Comparison of ENCODE assay signal across 8 cellular contexts in genomic region chr14:105351920-105352871, GRCh38. TPM values are rescaled to one million over a fixed set of nuclear protein-coding genes. Genes with fewer than 3 reads are reported as not detected.
DNase-seq lines count a peak whose midpoint lies in the region; ATAC-seq and TF ChIP-seq lines count a peak whose summit lies in the region.

No MANE protein-coding gene starts in this region.

- WGBS in endodermal cell (ENCODE audit: insufficient coverage in 1 of 2, insufficient read length in 1 of 2), 2 experiments: 61 to 70% methylated on average over 9 to 25 of the region's 27 CpGs

- H3K27ac Mint-ChIP-seq in endodermal cell: peak overlapping the region; percentile 84
- peak overlapping the region; percentile 85 for H3K27ac Mint-ChIP-seq in mesothelial cell of epicardium

- H3K4me3 Mint-ChIP-seq in endodermal cell (no peak overlapping the region), mesothelial cell of epicardium (no peak overlapping the region)

- peaks cover 2% of the 10 kb centered on the region for H3K4me1 Mint-ChIP-seq in endodermal cell
- peaks cover 2% of the 10 kb centered on the region for H3K4me1 Mint-ChIP-seq in mesothelial cell of epicardium

- DNase-seq in HuH-7 (ENCODE audit: low spot score) (peak; percentile 98), NT2/D1 (ENCODE audit: low read depth, low spot score) (peak; percentile 71), endodermal cell (peak; percentile 97), mesothelial cell of epicardium (ENCODE audit: low spot score in 2 of 2, unreplicated experiment in 2 of 2) (peak; percentile 64 to 89)
- peak; percentile 75 to 76 for DNase-seq in activated CD8-positive, alpha-beta memory T cell treated with anti-CD3 and anti-CD28 coated beads for 4 hours (ENCODE audit: low read depth in 2 of 2)
- peak; percentile 77 to 78 for DNase-seq in stimulated activated CD8-positive, alpha-beta memory T cell treated with anti-CD3 and anti-CD28 coated beads, Interleukin-2, amount 100 ng/mL, for 1 hour (ENCODE audit: low read depth in 2 of 2)

- H3K27me3 ChIP-seq in NT2/D1 (ENCODE audit: insufficient read depth, insufficient read length) (no peaks in the 10 kb centered on the region), endodermal cell (ENCODE audit: control insufficient read depth, insufficient read depth, low read length, poor library complexity, severe bottlenecking) (no peaks in the 10 kb centered on the region)

- H3K4me3 ChIP-seq in NT2/D1 (ENCODE audit: insufficient read length, low read depth) (no peak overlapping the region), endodermal cell (ENCODE audit: low read length) (no peak overlapping the region)

- H3K27ac ChIP-seq in endodermal cell (ENCODE audit: low read depth, low read length): no peak overlapping the region

- H3K36me3 Mint-ChIP-seq in endodermal cell (ENCODE audit: low read depth) (peaks cover 3% of the 10 kb centered on the region), mesothelial cell of epicardium (no peaks in the 10 kb centered on the region)

- TF ChIP-seq CTCF in GM12874 (IDR thresholded peaks at IDR 0.05; ENCODE audit: insufficient read depth, low read depth, low read length): peak; percentile 85
- peak; percentile 92 for TF ChIP-seq CTCF in endodermal cell (conservative IDR thresholded peaks at IDR 0.05)
- peak; percentile 79 for TF ChIP-seq CTCF in mesothelial cell of epicardium (IDR thresholded peaks at IDR 0.05; ENCODE audit: unreplicated experiment)

- ATAC-seq in HG03460 (IDR thresholded peaks at IDR 0.05; ENCODE audit: unreplicated experiment): no peak

- peaks cover 6% of the 10 kb centered on the region for H3K4me1 ChIP-seq in NT2/D1 (ENCODE audit: insufficient read depth, insufficient read length)
- H3K4me1 ChIP-seq in endodermal cell (ENCODE audit: control insufficient read depth, insufficient read depth, low read length): no peaks in the 10 kb centered on the region

- H3K9me3 ChIP-seq in NT2/D1 (ENCODE audit: insufficient read depth, low read length) (no peaks in the 10 kb centered on the region), endodermal cell (ENCODE audit: control insufficient read depth, low read length) (no peaks in the 10 kb centered on the region)

- H3K27me3 Mint-ChIP-seq in endodermal cell (ENCODE audit: insufficient read depth): no peaks in the 10 kb centered on the region
- no peaks in the 10 kb centered on the region for H3K27me3 Mint-ChIP-seq in mesothelial cell of epicardium (ENCODE audit: low read depth)

- no peaks in the 10 kb centered on the region for H3K9me3 Mint-ChIP-seq in endodermal cell
- H3K9me3 Mint-ChIP-seq in mesothelial cell of epicardium: no peaks in the 10 kb centered on the region

- H3K36me3 ChIP-seq in NT2/D1 (ENCODE audit: insufficient read depth, insufficient read length, low read length) (no peaks in the 10 kb centered on the region), endodermal cell (ENCODE audit: control insufficient read depth, insufficient read depth, low read length) (no peaks in the 10 kb centered on the region)

- H3K9ac ChIP-seq in NT2/D1 (ENCODE audit: insufficient read length, low read depth): no peak overlapping the region
- no peak overlapping the region for H3K9ac ChIP-seq in endodermal cell (ENCODE audit: extremely low read depth, low read length, poor library complexity, severe bottlenecking)

RNA-seq across cellular contexts. Expression of gene PACS2, which starts 37.6 kb away (rescaled TPM):
- total RNA-seq in endodermal cell (100 to 1,000 TPM; 117 to 121 TPM), mesothelial cell of epicardium (135 to 147 TPM (median 138 TPM) in 3 replicates)
- 83.2 TPM for polyA plus RNA-seq in endodermal cell (2013, experiment 1 of 2)
- polyA plus RNA-seq in endodermal cell (2013, experiment 2 of 2): 79.9 TPM

RNA-seq across cellular contexts. Expression of gene TEX22, which starts 46.1 kb away (rescaled TPM):
- total RNA-seq in endodermal cell (1 to 10 TPM; 1.9 to 3.5 TPM), mesothelial cell of epicardium (3.5 to 4.8 TPM (median 4.5 TPM) in 3 replicates)
- polyA plus RNA-seq in endodermal cell (2013, experiment 1 of 2): 0.57 TPM
- 1.2 TPM for polyA plus RNA-seq in endodermal cell (2013, experiment 2 of 2)

RNA-seq across cellular contexts. Expression of gene BRF1, which starts 51.4 kb away (rescaled TPM):
- 10 to 100 TPM; 37.0 to 44.5 TPM for total RNA-seq in endodermal cell
- polyA plus RNA-seq in endodermal cell (2013, experiment 1 of 2): 23.9 TPM
- 21.8 TPM for polyA plus RNA-seq in endodermal cell (2013, experiment 2 of 2)
- 72.8 to 78.6 TPM (median 75.0 TPM) in 3 replicates for total RNA-seq in mesothelial cell of epicardium
